ENCODE assay signal across 1 cellular context in genomic region chr4:145107126-145107525, GRCh38.
TF ChIP-seq lines count a peak whose summit lies in the region.

No MANE protein-coding gene starts in this region.

TF ChIP-seq in endothelial cell of umbilical vein, 7 proteins besides CTCF, POLR2A, EP300 and RAD21 (continued from another document):
- TF ChIP-seq POLR2AphosphoS5 (IDR thresholded peaks at IDR 0.05; ENCODE audit: insufficient read depth, low read depth, low read length) (no peak), EZH2 (IDR thresholded peaks at IDR 0.05; ENCODE audit: borderline replicate concordance, low read depth, low read length, severe bottlenecking) (no peak)
